In the genomic region with DNA sequence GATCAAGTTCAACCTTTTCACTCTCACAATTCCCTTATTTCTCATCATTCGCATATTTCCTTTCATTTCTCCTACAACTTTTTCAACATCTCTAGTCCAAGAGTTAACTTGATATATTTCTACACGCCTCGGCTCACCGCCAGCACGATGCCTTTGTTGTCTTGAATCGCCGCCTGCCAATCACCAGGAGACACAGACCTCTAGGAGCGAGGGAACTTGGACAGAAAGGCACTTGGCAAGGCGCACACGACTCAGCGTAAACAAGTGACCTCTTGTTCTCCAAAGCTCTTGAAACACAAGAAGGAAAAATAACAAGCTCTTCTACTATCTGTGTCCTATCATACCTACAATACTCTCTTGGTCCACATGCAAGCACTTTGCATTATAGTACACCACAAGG, we compare ENCODE assay signal across 19 cellular contexts. TPM values are rescaled to one million over a fixed set of nuclear protein-coding genes. Genes with fewer than 3 reads are reported as not detected.
A peak's percentile ranks its signal among the peaks of the same experiment; 100 is the strongest.
DNase-seq lines count a peak whose midpoint lies in the region; ATAC-seq and TF ChIP-seq lines count a peak whose summit lies in the region.
"Had no signal": no experiment of that assay in that cellular context is flagged by ENCODE, and none has a peak within 500 bp of the region (broad histone marks: within the 10 kb centered on the region; RNA-seq: fewer than 3 reads in every experiment).

No MANE protein-coding gene starts in this region.

- H3K9me3 ChIP-seq in testis (no peaks in the 10 kb centered on the region), right lobe of liver (no peaks in the 10 kb centered on the region)
- H3K9me3 ChIP-seq: upper lobe of left lung had no signal

- H3K4me1 ChIP-seq in testis: no peaks in the 10 kb centered on the region
- no peaks in the 10 kb centered on the region for H3K4me1 ChIP-seq in right lobe of liver

- no peak overlapping the region for H3K27ac ChIP-seq in testis
- no peak overlapping the region for H3K27ac ChIP-seq in right lobe of liver
- H3K27ac ChIP-seq: cardiac muscle cell, RWPE1, stomach, upper lobe of left lung had no signal

- H3K36me3 ChIP-seq in testis (ENCODE audit: low read depth, missing control alignments): no peaks in the 10 kb centered on the region
- H3K36me3 ChIP-seq in right lobe of liver: no peaks in the 10 kb centered on the region
- H3K36me3 ChIP-seq: cardiac muscle cell, stomach, upper lobe of left lung had no signal

- H3K4me3 Mint-ChIP-seq in WTC11: peak overlapping the region; percentile 87; the same call in 1 of the 2 replicates
- H3K4me3 Mint-ChIP-seq in effector memory CD8-positive, alpha-beta T cell: peak overlapping the region in 1 of 2 donors; percentile 31
- H3K4me3 Mint-ChIP-seq: activated naive CD4-positive, alpha-beta T cell treated with anti-CD3 and anti-CD28 coated beads, Interleukin-2, amount 10 ng/mL, durations not matched to agents 7 days and 5 days had no signal

- no peak for TF ChIP-seq POLR2A in testis (IDR thresholded peaks at IDR 0.05)
- TF ChIP-seq POLR2A in right lobe of liver (IDR thresholded peaks at IDR 0.05): no peak

- WGBS in testis, 2 donors: 41 to 63% methylated on average over 11 of the region's 11 CpGs
- WGBS in right lobe of liver (ENCODE audit: insufficient coverage, low coverage, low lambda C conversion rate, missing lambda C conversion rate): 83% methylated on average over 11 of the region's 11 CpGs

- peak; percentile 2 for DNase-seq in NCI-H510A treated with DMSO at 0.1 percent for 48 hours (lab: John Stamatoyannopoulos, UW)
- DNase-seq in NCI-H510A (lab: John Stamatoyannopoulos, UW): no peak
- DNase-seq in WTC11 (ENCODE audit: low spot score): no peak
- DNase-seq in left kidney (ENCODE audit: low read depth, low spot score): peak; percentile 46
- peak; percentile 50 for DNase-seq in testis
- DNase-seq in right lobe of liver: no peak
- no peak for DNase-seq in NCI-H524 treated with DMSO at 0.1 percent for 48 hours (lab: John Stamatoyannopoulos, UW)
- DNase-seq in effector memory CD8-positive, alpha-beta T cell: no peak
- DNase-seq: activated CD4-positive, alpha-beta T cell treated with anti-CD3 and anti-CD28 coated beads for 4 hours; activated naive CD4-positive, alpha-beta T cell treated with anti-CD3 and anti-CD28 coated beads, Interleukin-2, amount 10 ng/mL, durations not matched to agents 7 days and 5 days; activated T-cell treated with anti-CD3 and anti-CD28 coated beads, Interleukin-2, amount 50 U/mL, for 72 hours; AML-193; COR-L47; NCI-H1092 treated with DMSO at 0.1 percent for 48 hours; NCI-H69; stomach; upper lobe of left lung had no signal

- TF ChIP-seq CTCF in WTC11 (IDR thresholded peaks at IDR 0.05) (no peak), testis (IDR thresholded peaks at IDR 0.05) (no peak), right lobe of liver (IDR thresholded peaks at IDR 0.05) (no peak)

- peaks cover 7% of the 10 kb centered on the region; the same call in 1 of the 2 replicates for H3K4me1 Mint-ChIP-seq in WTC11
- peaks cover 16 to 23% of the 10 kb centered on the region in 2 donors for H3K4me1 Mint-ChIP-seq in effector memory CD8-positive, alpha-beta T cell (ENCODE audit: low read depth in 2 of 2)

- no peaks in the 10 kb centered on the region for H3K36me3 Mint-ChIP-seq in WTC11
- H3K36me3 Mint-ChIP-seq in effector memory CD8-positive, alpha-beta T cell (ENCODE audit: insufficient read depth): peaks cover 12% of the 10 kb centered on the region
- H3K36me3 Mint-ChIP-seq: activated naive CD4-positive, alpha-beta T cell treated with anti-CD3 and anti-CD28 coated beads, Interleukin-2, amount 10 ng/mL, durations not matched to agents 7 days and 5 days had no signal

- no peak for ATAC-seq in WTC11
- no peak for ATAC-seq in right lobe of liver
- ATAC-seq in effector memory CD8-positive, alpha-beta T cell (replicated peaks): no peak
- ATAC-seq: activated T-cell treated with anti-CD3 and anti-CD28 coated beads, Interleukin-2, amount 50 U/mL, for 72 hours had no signal

- no peak overlapping the region for H3K4me3 ChIP-seq in testis
- H3K4me3 ChIP-seq in right lobe of liver: no peak overlapping the region
- H3K4me3 ChIP-seq: cardiac muscle cell, stomach, upper lobe of left lung had no signal

- no peaks in the 10 kb centered on the region for H3K27me3 ChIP-seq in testis
- H3K27me3 ChIP-seq in right lobe of liver: no peaks in the 10 kb centered on the region
- H3K27me3 ChIP-seq: cardiac muscle cell, stomach, upper lobe of left lung had no signal

- H3K27ac Mint-ChIP-seq in WTC11: no peak overlapping the region
- no peak overlapping the region for H3K27ac Mint-ChIP-seq in effector memory CD8-positive, alpha-beta T cell
- H3K27ac Mint-ChIP-seq: activated naive CD4-positive, alpha-beta T cell treated with anti-CD3 and anti-CD28 coated beads, Interleukin-2, amount 10 ng/mL, durations not matched to agents 7 days and 5 days had no signal

- H3K27me3 Mint-ChIP-seq in WTC11 (ENCODE audit: low read depth): no peaks in the 10 kb centered on the region
- H3K27me3 Mint-ChIP-seq in effector memory CD8-positive, alpha-beta T cell: no peaks in the 10 kb centered on the region
- H3K27me3 Mint-ChIP-seq: activated naive CD4-positive, alpha-beta T cell treated with anti-CD3 and anti-CD28 coated beads, Interleukin-2, amount 10 ng/mL, durations not matched to agents 7 days and 5 days had no signal

- intact Hi-C loops in testis (cut with DNase I; ENCODE audit: low total_unique reads) (no loop called here), right lobe of liver (cut with DNase I) (no loop called here)

- POLR2A ChIA-PET in WTC11 (lab: Charles Lee): interaction anchor here (1.4 kb wide), 1 partner anchor 27 kb away, joined by 5 read pairs; the partner anchor contains the start of gene RBMX

- H3K9me3 Mint-ChIP-seq in WTC11: no peaks in the 10 kb centered on the region
- H3K9me3 Mint-ChIP-seq in effector memory CD8-positive, alpha-beta T cell: no peaks in the 10 kb centered on the region
- H3K9me3 Mint-ChIP-seq: activated naive CD4-positive, alpha-beta T cell treated with anti-CD3 and anti-CD28 coated beads, Interleukin-2, amount 10 ng/mL, durations not matched to agents 7 days and 5 days; activated T-cell treated with anti-CD3 and anti-CD28 coated beads, Interleukin-2, amount 50 U/mL, for 72 hours had no signal

- CTCF ChIA-PET in WTC11 (lab: Charles Lee): no interaction called here

TF ChIP-seq in WTC11, 78 proteins besides CTCF, POLR2A, EP300 and RAD21 (continues in another document):
- no peak for TF ChIP-seq IRF2 (CRISPR knock-in tag; IDR thresholded peaks at IDR 0.05; ENCODE audit: borderline replicate concordance, low read depth)
- TF ChIP-seq, protein P1, sequence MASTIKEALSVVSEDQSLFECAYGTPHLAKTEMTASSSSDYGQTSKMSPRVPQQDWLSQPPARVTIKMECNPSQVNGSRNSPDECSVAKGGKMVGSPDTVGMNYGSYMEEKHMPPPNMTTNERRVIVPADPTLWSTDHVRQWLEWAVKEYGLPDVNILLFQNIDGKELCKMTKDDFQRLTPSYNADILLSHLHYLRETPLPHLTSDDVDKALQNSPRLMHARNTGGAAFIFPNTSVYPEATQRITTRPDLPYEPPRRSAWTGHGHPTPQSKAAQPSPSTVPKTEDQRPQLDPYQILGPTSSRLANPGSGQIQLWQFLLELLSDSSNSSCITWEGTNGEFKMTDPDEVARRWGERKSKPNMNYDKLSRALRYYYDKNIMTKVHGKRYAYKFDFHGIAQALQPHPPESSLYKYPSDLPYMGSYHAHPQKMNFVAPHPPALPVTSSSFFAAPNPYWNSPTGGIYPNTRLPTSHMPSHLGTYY (CRISPR knock-in tag; IDR thresholded peaks at IDR 0.05): no peak
- TF ChIP-seq OVOL2 (CRISPR knock-in tag; IDR thresholded peaks at IDR 0.05; ENCODE audit: borderline replicate concordance): no peak
- no peak for TF ChIP-seq TP53 (CRISPR knock-in tag; IDR thresholded peaks at IDR 0.05)
- no peak for TF ChIP-seq MXD4 (CRISPR knock-in tag; IDR thresholded peaks at IDR 0.05; ENCODE audit: borderline replicate concordance)
- no peak for TF ChIP-seq ZNF263 (CRISPR knock-in tag; IDR thresholded peaks at IDR 0.05; ENCODE audit: low read depth)
- no peak for TF ChIP-seq NR3C1 (CRISPR knock-in tag; conservative IDR thresholded peaks at IDR 0.05; ENCODE audit: low read depth)
- no peak for TF ChIP-seq ZNF232 (CRISPR knock-in tag; IDR thresholded peaks at IDR 0.05)
- TF ChIP-seq, protein P2, sequence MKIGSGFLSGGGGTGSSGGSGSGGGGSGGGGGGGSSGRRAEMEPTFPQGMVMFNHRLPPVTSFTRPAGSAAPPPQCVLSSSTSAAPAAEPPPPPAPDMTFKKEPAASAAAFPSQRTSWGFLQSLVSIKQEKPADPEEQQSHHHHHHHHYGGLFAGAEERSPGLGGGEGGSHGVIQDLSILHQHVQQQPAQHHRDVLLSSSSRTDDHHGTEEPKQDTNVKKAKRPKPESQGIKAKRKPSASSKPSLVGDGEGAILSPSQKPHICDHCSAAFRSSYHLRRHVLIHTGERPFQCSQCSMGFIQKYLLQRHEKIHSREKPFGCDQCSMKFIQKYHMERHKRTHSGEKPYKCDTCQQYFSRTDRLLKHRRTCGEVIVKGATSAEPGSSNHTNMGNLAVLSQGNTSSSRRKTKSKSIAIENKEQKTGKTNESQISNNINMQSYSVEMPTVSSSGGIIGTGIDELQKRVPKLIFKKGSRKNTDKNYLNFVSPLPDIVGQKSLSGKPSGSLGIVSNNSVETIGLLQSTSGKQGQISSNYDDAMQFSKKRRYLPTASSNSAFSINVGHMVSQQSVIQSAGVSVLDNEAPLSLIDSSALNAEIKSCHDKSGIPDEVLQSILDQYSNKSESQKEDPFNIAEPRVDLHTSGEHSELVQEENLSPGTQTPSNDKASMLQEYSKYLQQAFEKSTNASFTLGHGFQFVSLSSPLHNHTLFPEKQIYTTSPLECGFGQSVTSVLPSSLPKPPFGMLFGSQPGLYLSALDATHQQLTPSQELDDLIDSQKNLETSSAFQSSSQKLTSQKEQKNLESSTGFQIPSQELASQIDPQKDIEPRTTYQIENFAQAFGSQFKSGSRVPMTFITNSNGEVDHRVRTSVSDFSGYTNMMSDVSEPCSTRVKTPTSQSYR (CRISPR knock-in tag; IDR thresholded peaks at IDR 0.05): no peak
- TF ChIP-seq RORB (CRISPR knock-in tag; IDR thresholded peaks at IDR 0.05): no peak
- TF ChIP-seq ETV6 (CRISPR knock-in tag; IDR thresholded peaks at IDR 0.05): no peak
- no peak for TF ChIP-seq ZNF423 (CRISPR knock-in tag; IDR thresholded peaks at IDR 0.05)

RNA-seq across cellular contexts. Expression of gene RBMX, which starts 27.1 kb away (rescaled TPM):
- total RNA-seq in WTC11 (2021): 373 to 398 TPM (median 379 TPM) in 3 replicates
- 100 to 1,000 TPM; 135 to 164 TPM for total RNA-seq in testis
- polyA plus RNA-seq in testis (ENCODE audit: insufficient read depth, low read depth, low replicate concordance): 106 TPM
- total RNA-seq in right lobe of liver: 10 to 100 TPM; 28.7 to 62.6 (median 40.9) TPM

Comparison
In these comparisons a context has a peak if more than half of its experiments do, and no peak if none do; other contexts are left out.
1. DNase-seq: peak in NCI-H510A treated with DMSO at 0.1 percent for 48 hours (single experiment), left kidney (single experiment) and testis (single experiment); none in NCI-H510A (single experiment), WTC11 (single experiment), right lobe of liver (0 of 3), NCI-H524 treated with DMSO at 0.1 percent for 48 hours (single experiment) and effector memory CD8-positive, alpha-beta T cell (0 of 3).